ENCODE assay signal across 6 cellular contexts in the genomic region with DNA sequence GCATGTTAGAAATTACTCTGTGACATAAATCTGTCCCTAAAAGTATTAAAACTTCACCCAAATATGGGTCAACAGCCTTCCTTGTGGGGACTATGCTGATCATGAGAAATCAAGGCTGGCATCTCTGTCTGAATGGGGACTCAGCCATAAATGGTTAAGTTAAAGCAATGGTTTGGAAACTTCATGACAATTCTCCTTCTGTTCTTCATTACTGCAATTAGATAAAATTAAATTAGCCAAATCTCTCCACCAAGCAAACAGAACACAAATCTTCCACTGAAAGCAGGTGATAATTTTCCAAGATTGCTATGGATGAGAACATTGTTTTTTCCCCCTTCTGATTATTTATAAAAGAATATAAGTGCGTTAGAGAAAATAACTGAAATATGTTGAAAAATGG.
"Had no signal": no experiment of that assay in that cellular context is flagged by ENCODE, and none has a peak within 500 bp of the region (broad histone marks: within the 10 kb centered on the region; RNA-seq: fewer than 3 reads in every experiment).

No MANE protein-coding gene starts in this region.

- H3K4me3 ChIP-seq: K562 had no signal

- ATAC-seq: HepG2, K562 had no signal

- H3K27ac ChIP-seq: HL-60 had no signal

- FAIRE-seq: HepG2, HTR-8/SVneo, K562 had no signal

- DNase-seq: IMR-90, KBM-7 had no signal
